ENCODE assay signal across 32 cellular contexts in genomic region chr11:97092823-97093222, GRCh38.
DNase-seq lines count a peak whose midpoint lies in the region; ATAC-seq and TF ChIP-seq lines count a peak whose summit lies in the region.
"Had no signal": no experiment of that assay in that cellular context is flagged by ENCODE, and none has a peak within 500 bp of the region (broad histone marks: within the 10 kb centered on the region; RNA-seq: fewer than 3 reads in every experiment).

No MANE protein-coding gene starts in this region.

- H3K27ac Mint-ChIP-seq in WTC11: no peak overlapping the region
- H3K27ac Mint-ChIP-seq: activated CD8-positive, alpha-beta memory T cell treated with anti-CD3 and anti-CD28 coated beads, Interleukin-2, amount 10 ng/mL, durations not matched to agents 7 days and 5 days; activated naive CD8-positive, alpha-beta T cell treated with anti-CD3 and anti-CD28 coated beads, Interleukin-2, amount 50 U/mL, for 24 hours; CD8-positive, alpha-beta memory T cell; effector memory CD8-positive, alpha-beta T cell; IgD-negative memory B cell; mesothelial cell of epicardium; T-cell had no signal

- no peaks in the 10 kb centered on the region for H3K9me3 ChIP-seq in A673 (ENCODE audit: low read depth, low read length, poor library complexity, severe bottlenecking)
- H3K9me3 ChIP-seq: A549, heart left ventricle, SJCRH30, stomach, vagina had no signal

- POLR2A ChIA-PET in A673 (lab: Charles Lee; ENCODE audit: low non-redundant PET) (no interaction called here), WTC11 (lab: Charles Lee) (no interaction called here)

- H3K4me1 Mint-ChIP-seq in WTC11: no peaks in the 10 kb centered on the region
- H3K4me1 Mint-ChIP-seq: activated CD8-positive, alpha-beta memory T cell treated with anti-CD3 and anti-CD28 coated beads, Interleukin-2, amount 10 ng/mL, durations not matched to agents 7 days and 5 days; activated naive CD8-positive, alpha-beta T cell treated with anti-CD3 and anti-CD28 coated beads, Interleukin-2, amount 50 U/mL, for 24 hours; CD8-positive, alpha-beta memory T cell; IgD-negative memory B cell; T-cell had no signal

- no peak for TF ChIP-seq EP300 in Ishikawa (IDR thresholded peaks at IDR 0.05; ENCODE audit: borderline replicate concordance)

- no peak overlapping the region for H3K27ac ChIP-seq in A673 (ENCODE audit: low read depth, low read length, poor library complexity, severe bottlenecking)
- H3K27ac ChIP-seq: A549, heart left ventricle, SJCRH30, stomach, vagina had no signal

- TF ChIP-seq RAD21 in Ishikawa (IDR thresholded peaks at IDR 0.05; ENCODE audit: low read depth): 0 out of 2 replicates have a peak, but pooled peaks have one; percentile 10

- DNase-seq in A673 (ENCODE audit: low spot score) (no peak), WTC11 (ENCODE audit: low spot score) (no peak), kidney glomerular epithelial cell (lab: John Stamatoyannopoulos, UW) (peak; percentile 6), NCI-H146 treated with DMSO at 0.1 percent for 48 hours (lab: John Stamatoyannopoulos, UW; ENCODE audit: unreplicated experiment) (no peak), NOMO-1 treated with dmso at 0.1 percent for 144 hours (lab: John Stamatoyannopoulos, UW; ENCODE audit: unreplicated experiment) (no peak), NCI-H2029 (lab: John Stamatoyannopoulos, UW) (no peak), activated gamma-delta T cell treated with Interleukin-2 at 50 U/mL for 16 hours (no peak)
- DNase-seq: activated CD4-positive, alpha-beta T cell treated with anti-CD3 and anti-CD28 coated beads, Interleukin-2, amount 50 U/mL, for 4 hours; activated CD8-positive, alpha-beta memory T cell treated with anti-CD3 and anti-CD28 coated beads, Interleukin-2, amount 10 ng/mL, durations not matched to agents 7 days and 5 days; activated naive CD8-positive, alpha-beta T cell treated with anti-CD3 and anti-CD28 coated beads, Interleukin-2, amount 50 U/mL, for 24 hours; activated T-cell treated with anti-CD3 and anti-CD28 coated beads, Interleukin-2, amount 50 U/mL, for 4 hours; CD8-positive, alpha-beta memory T cell; central memory CD4-positive, alpha-beta T cell; DMS53; effector memory CD8-positive, alpha-beta T cell; foreskin fibroblast; heart left ventricle; NCI-H1092 treated with DMSO at 0.1 percent for 48 hours; NCI-H187 treated with DMSO at 0.1 percent for 48 hours; NCI-H226; nucleus accumbens; RPMI8226; SJCRH30; stimulated activated CD4-positive, alpha-beta T cell treated with anti-CD3 and anti-CD28 coated beads, Interleukin-4, amount 100 ng/mL, for 1 hour; stomach; T-cell had no signal

- peaks cover under 1% of the 10 kb centered on the region; the same call in 1 of the 2 replicates for H3K9me3 Mint-ChIP-seq in WTC11
- H3K9me3 Mint-ChIP-seq: activated naive CD8-positive, alpha-beta T cell treated with anti-CD3 and anti-CD28 coated beads, Interleukin-2, amount 50 U/mL, for 24 hours; mesothelial cell of epicardium had no signal

- intact Hi-C loops in A673 (cut with micrococcal nuclease; ENCODE audit: unreplicated experiment): loop anchor here (10.0 kb wide), 1 partner anchor 1922 kb away; no protein-coding TSS in a partner anchor

- H3K36me3 ChIP-seq in A673 (ENCODE audit: insufficient read depth, low read length, poor library complexity, severe bottlenecking): no peaks in the 10 kb centered on the region
- H3K36me3 ChIP-seq: heart left ventricle, SJCRH30, stomach, vagina had no signal

- peak; percentile 55 for ATAC-seq in WTC11
- ATAC-seq: A549; activated CD8-positive, alpha-beta memory T cell treated with anti-CD3 and anti-CD28 coated beads, Interleukin-2, amount 10 ng/mL, durations not matched to agents 7 days and 5 days; activated naive CD8-positive, alpha-beta T cell treated with anti-CD3 and anti-CD28 coated beads, Interleukin-2, amount 50 U/mL, for 24 hours; activated T-cell treated with anti-CD3 and anti-CD28 coated beads, Interleukin-2, amount 50 U/mL, for 4 hours; effector memory CD8-positive, alpha-beta T cell; esophagus mucosa; heart left ventricle; T-cell had no signal

- H3K27me3 ChIP-seq in A673 (replicated peaks; ENCODE audit: insufficient read depth, low read depth, low read length, poor library complexity): no peaks in the 10 kb centered on the region
- H3K27me3 ChIP-seq: heart left ventricle, SJCRH30, stomach, vagina had no signal

- CTCF ChIA-PET in A673 (lab: Charles Lee) (no interaction called here), WTC11 (lab: Charles Lee) (interaction anchor here (1.3 to 1.8 kb wide), 2 partner anchors 48 to 629 kb away, joined by 4 to 7 read pairs; no protein-coding TSS in a partner anchor)

- no peak overlapping the region for H3K4me3 Mint-ChIP-seq in WTC11
- H3K4me3 Mint-ChIP-seq: activated CD8-positive, alpha-beta memory T cell treated with anti-CD3 and anti-CD28 coated beads, Interleukin-2, amount 10 ng/mL, durations not matched to agents 7 days and 5 days; activated naive CD8-positive, alpha-beta T cell treated with anti-CD3 and anti-CD28 coated beads, Interleukin-2, amount 50 U/mL, for 24 hours; activated T-cell treated with anti-CD3 and anti-CD28 coated beads, Interleukin-2, amount 50 U/mL, for 4 hours; CD8-positive, alpha-beta memory T cell; effector memory CD8-positive, alpha-beta T cell; IgD-negative memory B cell; mesothelial cell of epicardium; T-cell had no signal

- H3K4me1 ChIP-seq in A673 (ENCODE audit: insufficient read depth, low read length, poor library complexity, severe bottlenecking): no peaks in the 10 kb centered on the region
- H3K4me1 ChIP-seq: A549, SJCRH30, stomach, vagina had no signal

- TF ChIP-seq CTCF in A673 (conservative IDR thresholded peaks at IDR 0.05; ENCODE audit: low read depth, low read length) (0 out of 2 replicates have a peak, but pooled peaks have one; percentile 11), WTC11 (IDR thresholded peaks at IDR 0.05) (no peak)

- no peak overlapping the region for H3K4me3 ChIP-seq in A673 (ENCODE audit: low read depth, low read length, poor library complexity, severe bottlenecking)
- H3K4me3 ChIP-seq: A549, heart left ventricle, SJCRH30, stomach, vagina had no signal

- no TSS peak for BruUV-seq in A673 (replicated peaks; lab: Mats Ljungman, UMichigan)

- H3K27me3 Mint-ChIP-seq in WTC11 (ENCODE audit: low read depth): no peaks in the 10 kb centered on the region
- H3K27me3 Mint-ChIP-seq: activated CD8-positive, alpha-beta memory T cell treated with anti-CD3 and anti-CD28 coated beads, Interleukin-2, amount 10 ng/mL, durations not matched to agents 7 days and 5 days; activated naive CD8-positive, alpha-beta T cell treated with anti-CD3 and anti-CD28 coated beads, Interleukin-2, amount 50 U/mL, for 24 hours; effector memory CD8-positive, alpha-beta T cell; IgD-negative memory B cell; T-cell had no signal

- no peaks in the 10 kb centered on the region for H3K36me3 Mint-ChIP-seq in WTC11
- H3K36me3 Mint-ChIP-seq: activated CD8-positive, alpha-beta memory T cell treated with anti-CD3 and anti-CD28 coated beads, Interleukin-2, amount 10 ng/mL, durations not matched to agents 7 days and 5 days; CD8-positive, alpha-beta memory T cell; IgD-negative memory B cell; mesothelial cell of epicardium; T-cell had no signal

TF ChIP-seq in Ishikawa, 13 proteins besides CTCF, POLR2A, EP300 and RAD21 (continues in another document):
- no peak for TF ChIP-seq TCF12 (IDR thresholded peaks at IDR 0.05; ENCODE audit: low read depth)
- no peak for TF ChIP-seq EGR1 (IDR thresholded peaks at IDR 0.05)
- no peak for TF ChIP-seq ZBTB7A (IDR thresholded peaks at IDR 0.05; ENCODE audit: low read depth)

TF ChIP-seq in WTC11, 78 proteins besides CTCF, POLR2A, EP300 and RAD21 (continues in another document):
- TF ChIP-seq, protein P1, sequence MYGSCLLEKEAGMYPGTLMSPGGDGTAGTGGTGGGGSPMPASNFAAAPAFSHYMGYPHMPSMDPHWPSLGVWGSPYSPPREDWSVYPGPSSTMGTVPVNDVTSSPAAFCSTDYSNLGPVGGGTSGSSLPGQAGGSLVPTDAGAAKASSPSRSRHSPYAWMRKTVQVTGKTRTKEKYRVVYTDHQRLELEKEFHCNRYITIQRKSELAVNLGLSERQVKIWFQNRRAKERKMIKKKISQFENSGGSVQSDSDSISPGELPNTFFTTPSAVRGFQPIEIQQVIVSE (CRISPR knock-in tag; IDR thresholded peaks at IDR 0.05; ENCODE audit: borderline replicate concordance): no peak
- TF ChIP-seq JAZF1 (CRISPR knock-in tag; IDR thresholded peaks at IDR 0.05): no peak
- no peak for TF ChIP-seq ATF3 (CRISPR knock-in tag; conservative IDR thresholded peaks at IDR 0.05)
- no peak for TF ChIP-seq GTF2I (CRISPR knock-in tag; conservative IDR thresholded peaks at IDR 0.05)
- TF ChIP-seq ZSCAN18 (CRISPR knock-in tag; IDR thresholded peaks at IDR 0.05): no peak
